ENCODE assay signal across 8 cellular contexts in the genomic region with DNA sequence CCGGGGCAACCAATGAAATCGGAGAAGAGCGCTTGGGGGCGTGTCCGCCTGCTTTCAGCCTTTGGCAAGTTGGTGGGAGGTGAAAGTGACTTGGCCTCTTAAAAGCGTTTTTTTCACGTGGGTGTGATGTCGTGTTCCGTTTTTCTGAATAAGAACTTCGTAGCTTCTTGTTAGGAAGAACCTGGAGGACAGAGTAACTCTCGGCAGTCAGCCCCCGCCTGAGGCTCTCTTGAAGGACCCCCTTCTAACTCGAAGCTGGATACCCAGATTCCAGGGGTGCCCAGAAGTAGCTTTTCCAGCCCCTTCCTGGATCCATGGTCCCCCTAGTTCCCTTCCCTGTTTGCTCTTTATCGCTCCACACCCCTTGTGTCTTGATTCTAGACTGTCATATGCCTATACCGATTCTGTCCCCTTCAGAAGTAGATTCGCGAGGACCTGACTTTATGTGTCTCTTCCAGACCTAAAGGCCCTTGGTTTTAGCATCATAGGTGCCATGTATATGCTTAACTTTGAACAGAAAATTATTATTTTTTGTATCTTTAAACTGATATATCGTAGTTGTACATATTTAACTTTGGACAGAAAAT. TPM values are rescaled to one million over a fixed set of nuclear protein-coding genes. Genes with fewer than 3 reads are reported as not detected.
DNase-seq lines count a peak whose midpoint lies in the region; ATAC-seq lines count a peak whose summit lies in the region.

No MANE protein-coding gene starts in this region.

- DNase-seq in CD4-positive, CD25-positive, alpha-beta regulatory T cell = no peak
- DNase-seq in LoVo (ENCODE audit: low spot score) (peak; percentile 9), occipital lobe (lab: John Stamatoyannopoulos, UW) (no peak), AG08395 (ENCODE audit: low spot score) (no peak), HuH-7 (ENCODE audit: low spot score) (no peak)

- peak overlapping the region; percentile 84 for H3K4me3 ChIP-seq in CD4-positive, CD25-positive, alpha-beta regulatory T cell (ENCODE audit: low read depth, low read length)
- peak overlapping the region; percentile 77 to 83 for H3K4me3 ChIP-seq in mucosa of rectum (ENCODE audit: low read length in 2 of 2)

- H3K9me3 ChIP-seq in CD4-positive, CD25-positive, alpha-beta regulatory T cell (ENCODE audit: control insufficient read depth in 2 of 2, low read length in 2 of 2) = no peaks in the 10 kb centered on the region
- no peaks in the 10 kb centered on the region for H3K9me3 ChIP-seq in mucosa of rectum (ENCODE audit: control insufficient read depth in 2 of 2, low read length in 2 of 2)

- no peaks in the 10 kb centered on the region for H3K27me3 Mint-ChIP-seq in CD4-positive, CD25-positive, alpha-beta regulatory T cell

- peaks cover 10 to 43% (median 32%) of the 10 kb centered on the region in 4 donors for H3K4me1 Mint-ChIP-seq in CD4-positive, CD25-positive, alpha-beta regulatory T cell

- H3K36me3 ChIP-seq in CD4-positive, CD25-positive, alpha-beta regulatory T cell (ENCODE audit: control insufficient read depth, insufficient read depth, low read length) = peaks cover 10% of the 10 kb centered on the region
- H3K36me3 ChIP-seq in mucosa of rectum (ENCODE audit: control insufficient read depth in 2 of 2, insufficient read depth in 2 of 2, low read length in 2 of 2) = no peaks in the 10 kb centered on the region

- peak overlapping the region; percentile 66 to 94 (median 82) for H3K4me3 Mint-ChIP-seq in CD4-positive, CD25-positive, alpha-beta regulatory T cell

- peaks cover 39% of the 10 kb centered on the region for H3K4me1 ChIP-seq in CD4-positive, CD25-positive, alpha-beta regulatory T cell (ENCODE audit: control insufficient read depth, insufficient read depth, low read length, poor library complexity, severe bottlenecking)
- peaks cover 27 to 34% of the 10 kb centered on the region in 2 donors for H3K4me1 ChIP-seq in mucosa of rectum (ENCODE audit: control insufficient read depth in 2 of 2, insufficient read depth in 2 of 2, low read length in 2 of 2)

- peak overlapping the region; percentile 80 to 94 for H3K9ac ChIP-seq in mucosa of rectum (ENCODE audit: low read depth in 1 of 2, low read length in 2 of 2)

- no peaks in the 10 kb centered on the region for H3K27me3 ChIP-seq in CD4-positive, CD25-positive, alpha-beta regulatory T cell (ENCODE audit: control insufficient read depth, insufficient read depth, low read length)
- no peaks in the 10 kb centered on the region for H3K27me3 ChIP-seq in mucosa of rectum (ENCODE audit: control insufficient read depth in 2 of 2, insufficient read depth in 2 of 2, low read length in 2 of 2)

- no peaks in the 10 kb centered on the region for H3K9me3 Mint-ChIP-seq in CD4-positive, CD25-positive, alpha-beta regulatory T cell

- ATAC-seq in CD4-positive, CD25-positive, alpha-beta regulatory T cell (ENCODE audit: low read depth in 2 of 2) = no peak
- no peak for ATAC-seq in GM18870 (IDR thresholded peaks at IDR 0.05; ENCODE audit: unreplicated experiment)

- H3K27ac ChIP-seq in CD4-positive, CD25-positive, alpha-beta regulatory T cell (ENCODE audit: insufficient read depth, low read length, poor library complexity, severe bottlenecking) = peak overlapping the region; percentile 97
- H3K27ac ChIP-seq in cingulate gyrus (ENCODE audit: low read depth, low read length) (peak overlapping the region; percentile 79), mucosa of rectum (ENCODE audit: low read depth in 2 of 2, low read length in 2 of 2) (peak overlapping the region; percentile 89 to 93)

- H3K27ac Mint-ChIP-seq in CD4-positive, CD25-positive, alpha-beta regulatory T cell = peak overlapping the region; percentile 96 to 99 (median 98)

- peaks cover 3% of the 10 kb centered on the region for H3K36me3 Mint-ChIP-seq in CD4-positive, CD25-positive, alpha-beta regulatory T cell

RNA-seq across cellular contexts. Expression of gene OSBP, which starts 0.9 kb away (rescaled TPM):
- 50.9 TPM for total RNA-seq in CD4-positive, CD25-positive, alpha-beta regulatory T cell
- polyA plus RNA-seq in CD4-positive, CD25-positive, alpha-beta regulatory T cell = 10 to 100 TPM; 23.9 to 30.9 (median 27.3) TPM
- total RNA-seq in occipital lobe = 30.6 TPM

RNA-seq across cellular contexts. Expression of gene PATL1, which starts 52.3 kb away (rescaled TPM):
- total RNA-seq in CD4-positive, CD25-positive, alpha-beta regulatory T cell = 63.3 TPM
- polyA plus RNA-seq in CD4-positive, CD25-positive, alpha-beta regulatory T cell = 1 to 10 TPM; 4.6 to 5.8 (median 5.3) TPM
- total RNA-seq in occipital lobe = 3.7 TPM

Comparison
In these comparisons a context has a peak if more than half of its experiments do, and no peak if none do; other contexts are left out.
1. RNA of gene PATL1, which starts 52.3 kb away (total RNA-seq): 63.3 TPM in CD4-positive, CD25-positive, alpha-beta regulatory T cell (single experiment); 3.7 TPM in occipital lobe (single experiment); every median in the first group is over 10 times any median in the second.
2. Peak in every context shown above with its lines, with median percentiles within 50 percentile points of each other: H3K27ac ChIP-seq.